8 cellular contexts compared by ENCODE assay signal in the genomic region with DNA sequence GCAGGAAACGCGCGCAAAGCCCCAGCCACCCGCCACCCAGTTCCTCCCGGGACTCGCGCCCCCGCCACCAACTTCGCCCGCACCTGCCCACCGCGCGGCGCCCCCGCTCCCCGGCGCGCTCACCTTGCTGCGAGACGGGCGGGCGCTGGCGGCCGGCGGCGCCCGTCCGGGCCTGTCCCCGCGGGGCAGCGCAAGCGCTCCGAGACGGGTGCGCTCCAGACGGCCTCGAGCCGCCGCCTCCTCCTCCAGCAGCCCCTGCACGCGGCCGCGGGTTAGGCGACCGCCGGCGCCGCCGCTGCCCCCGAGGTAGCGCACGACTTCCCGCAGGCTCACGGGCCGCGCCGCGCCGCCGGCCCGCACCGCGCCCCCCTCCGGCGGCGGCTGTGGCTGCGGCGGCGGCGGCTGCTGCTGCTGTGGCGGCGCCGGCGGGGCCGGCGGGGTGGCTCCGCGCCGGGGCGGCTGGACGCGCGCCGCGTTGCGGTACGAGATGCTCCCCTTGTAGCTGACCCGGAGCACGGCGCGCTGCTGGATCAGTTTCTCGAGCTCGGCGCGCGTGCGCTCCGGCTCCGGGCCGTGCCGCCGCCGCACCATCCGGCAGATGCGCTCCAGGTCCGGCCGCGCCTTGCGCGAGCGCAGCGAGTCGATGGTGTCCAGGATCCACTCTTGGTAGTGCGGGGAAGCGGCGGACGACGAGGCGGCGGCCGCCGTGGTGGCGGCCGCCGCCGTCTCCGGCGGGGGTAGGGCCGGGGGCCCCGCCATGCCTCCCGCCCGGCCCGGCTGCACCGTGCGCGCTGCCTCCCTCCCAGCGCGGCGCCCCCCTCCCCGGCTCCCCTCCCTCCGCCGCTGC. TPM values are rescaled to one million over a fixed set of nuclear protein-coding genes. Genes with fewer than 3 reads are reported as not detected.
A peak's percentile ranks its signal among the peaks of the same experiment; 100 is the strongest.
DNase-seq lines count a peak whose midpoint lies in the region; ATAC-seq and TF ChIP-seq lines count a peak whose summit lies in the region.

No MANE protein-coding gene starts in this region.

- H3K27me3 ChIP-seq in MG63 (no peaks in the 10 kb centered on the region), thoracic aorta (replicated peaks; ENCODE audit: insufficient read depth) (no peaks in the 10 kb centered on the region)

- peak overlapping the region; percentile 55 for H3K4me3 ChIP-seq in MG63
- H3K4me3 ChIP-seq in mucosa of descending colon, result peak overlapping the region; percentile 48
- peak overlapping the region; percentile 75 for H3K4me3 ChIP-seq in thoracic aorta

- no peaks in the 10 kb centered on the region for H3K27me3 Mint-ChIP-seq in activated CD4-positive, alpha-beta memory T cell treated with anti-CD3 and anti-CD28 coated beads, Interleukin-2, amount 10 ng/mL, durations not matched to agents 7 days and 5 days
- H3K27me3 Mint-ChIP-seq in endothelial cell (ENCODE audit: unreplicated experiment), result peaks cover 21% of the 10 kb centered on the region

- intact Hi-C loops in mucosa of descending colon (cut with DNase I, micrococcal nuclease), result no loop called here

- H3K36me3 ChIP-seq in MG63 (peaks cover 27% of the 10 kb centered on the region), mucosa of descending colon (ENCODE audit: low read depth) (no peaks in the 10 kb centered on the region), thoracic aorta (peaks cover 11% of the 10 kb centered on the region)

- in situ Hi-C loops in ACHN (cut with HindIII; ENCODE audit: low pct_ligation_motif_present, low pct_unique_long_range_greater_than_20kb, low sequenced_read_pairs), result no loop called here

- TF ChIP-seq CTCF in endothelial cell (IDR thresholded peaks at IDR 0.05; ENCODE audit: unreplicated experiment) (peak; percentile 9), mucosa of descending colon (IDR thresholded peaks at IDR 0.05) (no peak), thoracic aorta (IDR thresholded peaks at IDR 0.05) (no peak)

- H3K9me3 Mint-ChIP-seq in activated CD4-positive, alpha-beta memory T cell treated with anti-CD3 and anti-CD28 coated beads, Interleukin-2, amount 10 ng/mL, durations not matched to agents 7 days and 5 days, result peaks cover 9% of the 10 kb centered on the region
- peaks cover 3% of the 10 kb centered on the region for H3K9me3 Mint-ChIP-seq in endothelial cell (ENCODE audit: unreplicated experiment)

- CTCF ChIA-PET in activated CD4-positive, alpha-beta memory T cell treated with anti-CD3 and anti-CD28 coated beads, Interleukin-2, amount 10 ng/mL, durations not matched to agents 7 days and 5 days (lab: Charles Lee), result interaction anchor here (0.7 to 2.0 kb wide), 2 partner anchors 47 to 403 kb away, joined by 3 to 8 read pairs; partner anchors contain the start of gene ASF1B

- H3K9me3 ChIP-seq in MG63 (peaks cover 9% of the 10 kb centered on the region), mucosa of descending colon (peaks cover 7% of the 10 kb centered on the region), thoracic aorta (peaks cover 7% of the 10 kb centered on the region)

- H3K4me1 ChIP-seq in mucosa of descending colon (ENCODE audit: low read depth) (peaks cover 16% of the 10 kb centered on the region), thoracic aorta (ENCODE audit: control insufficient read depth in 1 of 2, low read depth in 2 of 2) (peaks cover 3 to 20% of the 10 kb centered on the region in 2 donors)

- H3K27ac ChIP-seq in thoracic aorta, result peak overlapping the region; percentile 58 to 61

- POLR2A ChIA-PET in activated CD4-positive, alpha-beta memory T cell treated with anti-CD3 and anti-CD28 coated beads, Interleukin-2, amount 10 ng/mL, durations not matched to agents 7 days and 5 days (lab: Charles Lee), result interaction anchor here (1.0 to 2.9 kb wide), 5 partner anchors 29 to 253 kb away, joined by 3 to 15 read pairs (median 3); partner anchors contain the start of genes ASF1B and DCAF15

- peaks cover 23% of the 10 kb centered on the region for H3K4me1 Mint-ChIP-seq in activated CD4-positive, alpha-beta memory T cell treated with anti-CD3 and anti-CD28 coated beads, Interleukin-2, amount 10 ng/mL, durations not matched to agents 7 days and 5 days
- peaks cover 5% of the 10 kb centered on the region for H3K4me1 Mint-ChIP-seq in endothelial cell (ENCODE audit: unreplicated experiment)

- H3K36me3 Mint-ChIP-seq in activated CD4-positive, alpha-beta memory T cell treated with anti-CD3 and anti-CD28 coated beads, Interleukin-2, amount 10 ng/mL, durations not matched to agents 7 days and 5 days (ENCODE audit: low read depth), result peaks cover 27% of the 10 kb centered on the region
- H3K36me3 Mint-ChIP-seq in endothelial cell (ENCODE audit: low read depth, unreplicated experiment), result peaks cover 16% of the 10 kb centered on the region

- peak overlapping the region; percentile 78 for H3K4me3 Mint-ChIP-seq in activated CD4-positive, alpha-beta memory T cell treated with anti-CD3 and anti-CD28 coated beads, Interleukin-2, amount 10 ng/mL, durations not matched to agents 7 days and 5 days
- H3K4me3 Mint-ChIP-seq in endothelial cell (ENCODE audit: unreplicated experiment), result peak overlapping the region; percentile 92

- DNase-seq in ACHN, result peak; percentile 59
- DNase-seq in MG63, result peak; percentile 66
- peak; percentile 52 for DNase-seq in activated CD4-positive, alpha-beta memory T cell treated with anti-CD3 and anti-CD28 coated beads, Interleukin-2, amount 10 ng/mL, durations not matched to agents 7 days and 5 days
- peak; percentile 57 for DNase-seq in endothelial cell (ENCODE audit: low spot score)
- DNase-seq in mucosa of descending colon, result peak; percentile 57 to 80 (median 74)
- no peak for DNase-seq in thoracic aorta (ENCODE audit: low spot score)

- ATAC-seq in GM18498 (IDR thresholded peaks at IDR 0.05; ENCODE audit: unreplicated experiment) (peak; percentile 27), mucosa of descending colon (peak; percentile 7), thoracic aorta (ENCODE audit: insufficient number of reproducible peaks, low FRiP score, low read depth) (no peak), HG02981 (IDR thresholded peaks at IDR 0.05; ENCODE audit: unreplicated experiment) (no peak)

- peak overlapping the region; percentile 61 for H3K27ac Mint-ChIP-seq in activated CD4-positive, alpha-beta memory T cell treated with anti-CD3 and anti-CD28 coated beads, Interleukin-2, amount 10 ng/mL, durations not matched to agents 7 days and 5 days
- no peak overlapping the region for H3K27ac Mint-ChIP-seq in endothelial cell (ENCODE audit: unreplicated experiment)

RNA-seq across cellular contexts. Expression of gene SAMD1, which starts 0.7 kb away (rescaled TPM):
- 41.9 and 99.7 TPM in 2 replicates for total RNA-seq in MG63 (2014; rRNA removed; shearing (Covaris generic); ENCODE audit: low replicate concordance)
- total RNA-seq in activated CD4-positive, alpha-beta memory T cell treated with anti-CD3 and anti-CD28 coated beads, Interleukin-2, amount 10 ng/mL, durations not matched to agents 7 days and 5 days, result 10 to 100 TPM; 63.4 to 64.6 TPM
- total RNA-seq in endothelial cell (ENCODE audit: unreplicated experiment), result 29.5 TPM
- total RNA-seq in mucosa of descending colon, result 10 to 100 TPM; 39.8 to 61.8 (median 49.6) TPM
- 10 to 100 TPM in 1 of 2 donors, 1 to 10 TPM in 1; 8.9 to 27.5 TPM for total RNA-seq in thoracic aorta

RNA-seq across cellular contexts. Expression of gene C19orf67, which starts 4.3 kb away (rescaled TPM):
- not detected in 2 replicates for total RNA-seq in MG63 (2014; rRNA removed; shearing (Covaris generic); ENCODE audit: low replicate concordance)
- under 1 TPM in 1 of 2 experiments, not detected in 1; 0.35 TPM for total RNA-seq in activated CD4-positive, alpha-beta memory T cell treated with anti-CD3 and anti-CD28 coated beads, Interleukin-2, amount 10 ng/mL, durations not matched to agents 7 days and 5 days
- total RNA-seq in endothelial cell (ENCODE audit: unreplicated experiment) (not detected), mucosa of descending colon (under 1 TPM in 1 of 3 donors, not detected in 2; 0.27 TPM), thoracic aorta (not detected)

RNA-seq across cellular contexts. Expression of gene MISP3, which starts 17.3 kb away (rescaled TPM):
- total RNA-seq in MG63 (2014; rRNA removed; shearing (Covaris generic); ENCODE audit: low replicate concordance), result 1.6 and 2.3 TPM in 2 replicates
- 1 to 10 TPM; 3.2 to 3.5 TPM for total RNA-seq in activated CD4-positive, alpha-beta memory T cell treated with anti-CD3 and anti-CD28 coated beads, Interleukin-2, amount 10 ng/mL, durations not matched to agents 7 days and 5 days
- total RNA-seq in endothelial cell (ENCODE audit: unreplicated experiment) (not detected), mucosa of descending colon (10 to 100 TPM; 13.6 to 34.2 (median 32.9) TPM), thoracic aorta (1 to 10 TPM; 1.7 to 2.7 TPM)

RNA-seq across cellular contexts. Expression of gene PRKACA, which starts 27.7 kb away (rescaled TPM):
- 22.7 and 48.4 TPM in 2 replicates for total RNA-seq in MG63 (2014; rRNA removed; shearing (Covaris generic); ENCODE audit: low replicate concordance)
- 10 to 100 TPM; 48.1 to 49.8 TPM for total RNA-seq in activated CD4-positive, alpha-beta memory T cell treated with anti-CD3 and anti-CD28 coated beads, Interleukin-2, amount 10 ng/mL, durations not matched to agents 7 days and 5 days
- 122 TPM for total RNA-seq in endothelial cell (ENCODE audit: unreplicated experiment)
- total RNA-seq in mucosa of descending colon, result 100 to 1,000 TPM in 1 of 3 donors, 10 to 100 TPM in 2; 75.4 to 100 (median 89.1) TPM
- total RNA-seq in thoracic aorta, result 100 to 1,000 TPM in 1 of 2 donors, 10 to 100 TPM in 1; 93.2 to 107 TPM

RNA-seq across cellular contexts. Expression of gene PALM3, which starts 28.0 kb away (rescaled TPM):
- total RNA-seq in MG63 (2014; rRNA removed; shearing (Covaris generic); ENCODE audit: low replicate concordance), result not detected in 2 replicates
- total RNA-seq in activated CD4-positive, alpha-beta memory T cell treated with anti-CD3 and anti-CD28 coated beads, Interleukin-2, amount 10 ng/mL, durations not matched to agents 7 days and 5 days, result not detected
- total RNA-seq in endothelial cell (ENCODE audit: unreplicated experiment), result 0.90 TPM
- total RNA-seq in mucosa of descending colon, result 1 to 10 TPM in 2 of 3 donors, under 1 TPM in 1; 0.82 to 1.2 (median 1.0) TPM
- total RNA-seq in thoracic aorta, result not detected

Comparison
In these comparisons a context has a peak if more than half of its experiments do, and no peak if none do; other contexts are left out.
1. ATAC-seq: peak in GM18498 (single experiment) and mucosa of descending colon (single experiment); none in thoracic aorta (single experiment) and HG02981 (single experiment).
2. Peak in every context shown above with its lines, with median percentiles within 50 percentile points of each other: H3K4me3 ChIP-seq.